Comparison of ENCODE assay signal across 10 cellular contexts in genomic region chr17:48472485-48473281, GRCh38. TPM values are rescaled to one million over a fixed set of nuclear protein-coding genes. Genes with fewer than 3 reads are reported as not detected.
DNase-seq lines count a peak whose midpoint lies in the region; ATAC-seq and TF ChIP-seq lines count a peak whose summit lies in the region.
"Had no signal": no experiment of that assay in that cellular context is flagged by ENCODE, and none has a peak within 500 bp of the region (broad histone marks: within the 10 kb centered on the region; RNA-seq: fewer than 3 reads in every experiment).

No MANE protein-coding gene starts in this region.

- no peaks in the 10 kb centered on the region for H3K9me3 ChIP-seq in lower lobe of right lung

- CTCF ChIA-PET in activated naive CD4-positive, alpha-beta T cell treated with anti-CD3 and anti-CD28 coated beads, Interleukin-2, amount 10 ng/mL, durations not matched to agents 7 days and 5 days (lab: Charles Lee): interaction anchor here (0.6 to 1.9 kb wide), 6 partner anchors 14 to 165 kb away, joined by 3 to 5 read pairs (median 4); no protein-coding TSS in a partner anchor

- H3K27me3 ChIP-seq in lower lobe of right lung (ENCODE audit: low read depth): peaks cover 4% of the 10 kb centered on the region

- no peaks in the 10 kb centered on the region for H3K4me1 ChIP-seq in lower lobe of right lung

- no peaks in the 10 kb centered on the region for H3K9me3 Mint-ChIP-seq in activated naive CD4-positive, alpha-beta T cell treated with anti-CD3 and anti-CD28 coated beads, Interleukin-2, amount 10 ng/mL, durations not matched to agents 7 days and 5 days
- H3K9me3 Mint-ChIP-seq: CD4-positive, alpha-beta memory T cell had no signal

- intact Hi-C loops in lower lobe of right lung (cut with DNase I): no loop called here

- no peak overlapping the region for H3K4me3 Mint-ChIP-seq in activated naive CD4-positive, alpha-beta T cell treated with anti-CD3 and anti-CD28 coated beads, Interleukin-2, amount 10 ng/mL, durations not matched to agents 7 days and 5 days
- H3K4me3 Mint-ChIP-seq: CD4-positive, alpha-beta memory T cell had no signal

- no peak overlapping the region for H3K4me3 ChIP-seq in lower lobe of right lung

- DNase-seq in stimulated activated CD8-positive, alpha-beta memory T cell treated with anti-CD3 and anti-CD28 coated beads, Interleukin-4, amount 100 ng/mL, for 24 hours (ENCODE audit: low read depth): peak; percentile 1
- DNase-seq in stimulated activated CD8-positive, alpha-beta memory T cell treated with anti-CD3 and anti-CD28 coated beads, Interleukin-4, amount 100 ng/mL, for 48 hours: no peak
- DNase-seq in NCI-H69 (lab: John Stamatoyannopoulos, UW) (peak; percentile 54), fibroblast of peridontal ligament (ENCODE audit: extremely low read depth) (peak; percentile 25), lower lobe of right lung (no peak), dermis blood vessel endothelial cell (no peak)
- DNase-seq in effector CD8-positive, alpha-beta T cell (lab: John Stamatoyannopoulos, UW): no peak
- no peak for DNase-seq in activated naive CD4-positive, alpha-beta T cell treated with anti-CD3 and anti-CD28 coated beads, Interleukin-2, amount 10 ng/mL, durations not matched to agents 7 days and 5 days
- DNase-seq: CD4-positive, alpha-beta memory T cell had no signal

- TF ChIP-seq CTCF in lower lobe of right lung (IDR thresholded peaks at IDR 0.05): no peak

- peaks cover 9% of the 10 kb centered on the region for H3K4me1 Mint-ChIP-seq in activated naive CD4-positive, alpha-beta T cell treated with anti-CD3 and anti-CD28 coated beads, Interleukin-2, amount 10 ng/mL, durations not matched to agents 7 days and 5 days
- H3K4me1 Mint-ChIP-seq: CD4-positive, alpha-beta memory T cell had no signal

- peaks cover 63% of the 10 kb centered on the region for H3K27me3 Mint-ChIP-seq in activated naive CD4-positive, alpha-beta T cell treated with anti-CD3 and anti-CD28 coated beads, Interleukin-2, amount 10 ng/mL, durations not matched to agents 7 days and 5 days

- no peaks in the 10 kb centered on the region for H3K36me3 ChIP-seq in lower lobe of right lung

- H3K36me3 Mint-ChIP-seq in activated naive CD4-positive, alpha-beta T cell treated with anti-CD3 and anti-CD28 coated beads, Interleukin-2, amount 10 ng/mL, durations not matched to agents 7 days and 5 days: no peaks in the 10 kb centered on the region
- H3K36me3 Mint-ChIP-seq: CD4-positive, alpha-beta memory T cell had no signal

- ATAC-seq in lower lobe of right lung: no peak

- no peak overlapping the region for H3K27ac Mint-ChIP-seq in activated naive CD4-positive, alpha-beta T cell treated with anti-CD3 and anti-CD28 coated beads, Interleukin-2, amount 10 ng/mL, durations not matched to agents 7 days and 5 days

- no peak overlapping the region for H3K27ac ChIP-seq in lower lobe of right lung

RNA-seq across cellular contexts. Expression of gene SKAP1, which starts 42.7 kb away (rescaled TPM):
- total RNA-seq in lower lobe of right lung: 6.4 TPM
- total RNA-seq in dermis blood vessel endothelial cell: 0.17 TPM in 1 of 2 replicates, not detected in the other

RNA-seq across cellular contexts. Expression of gene HOXB1, which starts 58.1 kb away (rescaled TPM):
- total RNA-seq in lower lobe of right lung (not detected), dermis blood vessel endothelial cell (not detected in 2 replicates)
- total RNA-seq: CD4-positive, alpha-beta memory T cell; dermis microvascular lymphatic vessel endothelial cell had no signal

Comparison
In these comparisons a context has a peak if more than half of its experiments do, and no peak if none do; other contexts are left out.
1. DNase-seq: peak in stimulated activated CD8-positive, alpha-beta memory T cell treated with anti-CD3 and anti-CD28 coated beads, Interleukin-4, amount 100 ng/mL, for 24 hours (single experiment), NCI-H69 (single experiment) and fibroblast of peridontal ligament (single experiment); none in stimulated activated CD8-positive, alpha-beta memory T cell treated with anti-CD3 and anti-CD28 coated beads, Interleukin-4, amount 100 ng/mL, for 48 hours (single experiment), lower lobe of right lung (single experiment), effector CD8-positive, alpha-beta T cell (single experiment), activated naive CD4-positive, alpha-beta T cell treated with anti-CD3 and anti-CD28 coated beads, Interleukin-2, amount 10 ng/mL, durations not matched to agents 7 days and 5 days (single experiment) and dermis blood vessel endothelial cell (single experiment).